Comparison of ENCODE assay signal across 1 cellular context in the genomic region with DNA sequence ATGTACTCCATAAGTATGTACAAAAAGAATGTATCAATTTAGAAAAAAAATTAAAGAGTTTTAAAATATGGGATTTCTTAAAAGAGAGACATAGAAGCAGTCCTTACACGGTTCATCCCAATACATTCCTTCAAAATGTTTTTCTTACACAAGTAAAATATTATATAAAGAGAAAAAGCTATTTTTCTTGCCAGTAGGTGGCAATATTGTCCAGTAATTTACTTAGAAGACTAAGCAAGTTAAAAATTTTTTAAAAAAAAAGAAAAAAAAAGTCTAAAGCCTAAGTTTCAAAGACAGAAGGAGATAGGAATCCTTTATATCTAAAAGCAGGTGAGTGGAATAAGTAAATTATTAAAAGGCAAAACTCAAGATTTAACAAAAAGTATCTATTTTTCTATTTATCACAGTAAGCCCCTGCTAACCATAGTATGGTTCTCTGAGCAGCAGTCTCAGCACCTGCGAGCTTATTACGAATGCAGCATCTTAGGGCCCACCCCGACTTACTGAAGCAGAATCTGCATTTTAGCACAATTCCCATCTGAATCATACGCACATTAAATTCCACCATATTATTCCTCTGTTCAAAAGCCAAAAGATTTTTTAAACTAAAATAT.
TF ChIP-seq lines count a peak whose summit lies in the region.

No MANE protein-coding gene starts in this region.

TF ChIP-seq in K562, 482 proteins besides CTCF, POLR2A, EP300 and RAD21 (continued from another document):
- TF ChIP-seq, protein P1, sequence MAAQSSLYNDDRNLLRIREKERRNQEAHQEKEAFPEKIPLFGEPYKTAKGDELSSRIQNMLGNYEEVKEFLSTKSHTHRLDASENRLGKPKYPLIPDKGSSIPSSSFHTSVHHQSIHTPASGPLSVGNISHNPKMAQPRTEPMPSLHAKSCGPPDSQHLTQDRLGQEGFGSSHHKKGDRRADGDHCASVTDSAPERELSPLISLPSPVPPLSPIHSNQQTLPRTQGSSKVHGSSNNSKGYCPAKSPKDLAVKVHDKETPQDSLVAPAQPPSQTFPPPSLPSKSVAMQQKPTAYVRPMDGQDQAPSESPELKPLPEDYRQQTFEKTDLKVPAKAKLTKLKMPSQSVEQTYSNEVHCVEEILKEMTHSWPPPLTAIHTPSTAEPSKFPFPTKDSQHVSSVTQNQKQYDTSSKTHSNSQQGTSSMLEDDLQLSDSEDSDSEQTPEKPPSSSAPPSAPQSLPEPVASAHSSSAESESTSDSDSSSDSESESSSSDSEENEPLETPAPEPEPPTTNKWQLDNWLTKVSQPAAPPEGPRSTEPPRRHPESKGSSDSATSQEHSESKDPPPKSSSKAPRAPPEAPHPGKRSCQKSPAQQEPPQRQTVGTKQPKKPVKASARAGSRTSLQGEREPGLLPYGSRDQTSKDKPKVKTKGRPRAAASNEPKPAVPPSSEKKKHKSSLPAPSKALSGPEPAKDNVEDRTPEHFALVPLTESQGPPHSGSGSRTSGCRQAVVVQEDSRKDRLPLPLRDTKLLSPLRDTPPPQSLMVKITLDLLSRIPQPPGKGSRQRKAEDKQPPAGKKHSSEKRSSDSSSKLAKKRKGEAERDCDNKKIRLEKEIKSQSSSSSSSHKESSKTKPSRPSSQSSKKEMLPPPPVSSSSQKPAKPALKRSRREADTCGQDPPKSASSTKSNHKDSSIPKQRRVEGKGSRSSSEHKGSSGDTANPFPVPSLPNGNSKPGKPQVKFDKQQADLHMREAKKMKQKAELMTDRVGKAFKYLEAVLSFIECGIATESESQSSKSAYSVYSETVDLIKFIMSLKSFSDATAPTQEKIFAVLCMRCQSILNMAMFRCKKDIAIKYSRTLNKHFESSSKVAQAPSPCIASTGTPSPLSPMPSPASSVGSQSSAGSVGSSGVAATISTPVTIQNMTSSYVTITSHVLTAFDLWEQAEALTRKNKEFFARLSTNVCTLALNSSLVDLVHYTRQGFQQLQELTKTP (IDR thresholded peaks at IDR 0.05; ENCODE audit: low read depth in 1 of 2, partially characterized antibody in 2 of 2): no peak
- TF ChIP-seq ZNF224 (CRISPR knock-in tag; IDR thresholded peaks at IDR 0.05) (no peak), RBM14 (IDR thresholded peaks at IDR 0.05; ENCODE audit: borderline replicate concordance, insufficient read depth, low read depth, low read length) (no peak), GABPA (tag; conservative IDR thresholded peaks at IDR 0.05; ENCODE audit: low read depth) (no peak), RFX5 (IDR thresholded peaks at IDR 0.05; ENCODE audit: low read depth, low read length) (peak; percentile 32; the same call in 1 of the 2 replicates), SMARCA4 (IDR thresholded peaks at IDR 0.05) (no peak), ZFX (CRISPR knock-in tag; IDR thresholded peaks at IDR 0.05) (no peak), MYNN (IDR thresholded peaks at IDR 0.05) (no peak), MYNN (CRISPR knock-in tag; IDR thresholded peaks at IDR 0.05) (no peak)
- TF ChIP-seq, protein P2, sequence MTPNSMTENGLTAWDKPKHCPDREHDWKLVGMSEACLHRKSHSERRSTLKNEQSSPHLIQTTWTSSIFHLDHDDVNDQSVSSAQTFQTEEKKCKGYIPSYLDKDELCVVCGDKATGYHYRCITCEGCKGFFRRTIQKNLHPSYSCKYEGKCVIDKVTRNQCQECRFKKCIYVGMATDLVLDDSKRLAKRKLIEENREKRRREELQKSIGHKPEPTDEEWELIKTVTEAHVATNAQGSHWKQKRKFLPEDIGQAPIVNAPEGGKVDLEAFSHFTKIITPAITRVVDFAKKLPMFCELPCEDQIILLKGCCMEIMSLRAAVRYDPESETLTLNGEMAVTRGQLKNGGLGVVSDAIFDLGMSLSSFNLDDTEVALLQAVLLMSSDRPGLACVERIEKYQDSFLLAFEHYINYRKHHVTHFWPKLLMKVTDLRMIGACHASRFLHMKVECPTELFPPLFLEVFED (CRISPR knock-in tag; conservative IDR thresholded peaks at IDR 0.05): no peak
